ENCODE assay signal across 1 cellular context in genomic region chr7:69182596-69183467, GRCh38.
TF ChIP-seq lines count a peak whose summit lies in the region.

No MANE protein-coding gene starts in this region.

TF ChIP-seq in HepG2, 621 proteins besides CTCF, POLR2A, EP300 and RAD21 (continued from another document):
- no peak for TF ChIP-seq ZNF264 (CRISPR knock-in tag; IDR thresholded peaks at IDR 0.05)
- no peak for TF ChIP-seq ZNF788 (CRISPR knock-in tag; IDR thresholded peaks at IDR 0.05; ENCODE audit: borderline replicate concordance)
- no peak for TF ChIP-seq JDP2 (CRISPR knock-in tag; IDR thresholded peaks at IDR 0.05; ENCODE audit: borderline replicate concordance)
- TF ChIP-seq HBP1 (CRISPR knock-in tag; IDR thresholded peaks at IDR 0.05; ENCODE audit: low read depth) = no peak
- TF ChIP-seq ZSCAN9 (CRISPR knock-in tag; IDR thresholded peaks at IDR 0.05; ENCODE audit: borderline replicate concordance) = no peak
